ENCODE assay signal across 6 cellular contexts in genomic region chr17:17639656-17640270, GRCh38. TPM values are rescaled to one million over a fixed set of nuclear protein-coding genes. Genes with fewer than 3 reads are reported as not detected.
A peak's percentile ranks its signal among the peaks of the same experiment; 100 is the strongest.
DNase-seq lines count a peak whose midpoint lies in the region; ATAC-seq and TF ChIP-seq lines count a peak whose summit lies in the region.
"Not testable (repeated sequence)": the region's sequence is repeated elsewhere in the genome, so short reads cannot be mapped to it uniquely, and the experiment has no call there.

No MANE protein-coding gene starts in this region.

- TF ChIP-seq CTCF in lower lobe of right lung (IDR thresholded peaks at IDR 0.05), result not testable (repeated sequence)

- not testable (repeated sequence) for ATAC-seq in Right ventricle myocardium superior (ENCODE audit: poor library complexity)
- ATAC-seq in lower lobe of right lung, result peak in 1 of 2 donors; percentile 9

- intact Hi-C loops in Right ventricle myocardium superior (cut with DNase I) (loop anchor here (10.0 kb wide), 1 partner anchor 145 kb away; the partner anchor contains the start of gene RASD1), lower lobe of right lung (cut with DNase I) (loop anchor here (5.0 kb wide), 1 partner anchor 282 kb away; no protein-coding TSS in a partner anchor)

- H3K4me1 ChIP-seq in lower lobe of right lung, result not testable (repeated sequence)

- DNase-seq in CD1c-positive myeloid dendritic cell (ENCODE audit: extremely low spot score) (peak; percentile 25), MV-4-11 (lab: John Stamatoyannopoulos, UW) (peak; percentile 52), NOMO-1 treated with DMSO at 0.1 percent for 48 hours (lab: John Stamatoyannopoulos, UW; ENCODE audit: unreplicated experiment) (peak; percentile 19), cerebellum (ENCODE audit: low spot score) (peak; percentile 15), Right ventricle myocardium superior (peak; percentile 58), lower lobe of right lung (peak; percentile 65)

- H3K4me3 ChIP-seq in lower lobe of right lung, result not testable (repeated sequence)

- not testable (repeated sequence) for H3K27ac ChIP-seq in lower lobe of right lung

- H3K36me3 ChIP-seq in lower lobe of right lung, result not testable (repeated sequence)

- H3K27me3 ChIP-seq in lower lobe of right lung (ENCODE audit: low read depth), result not testable (repeated sequence)

- not testable (repeated sequence) for H3K9me3 ChIP-seq in lower lobe of right lung

RNA-seq across cellular contexts. Expression of gene RAI1, which starts 41.5 kb away (rescaled TPM):
- total RNA-seq in cerebellum (23.0 TPM), Right ventricle myocardium superior (28.3 TPM), lower lobe of right lung (31.1 TPM)

RNA-seq across cellular contexts. Expression of gene PEMT, which starts 48.3 kb away (rescaled TPM):
- total RNA-seq in cerebellum (17.9 TPM), Right ventricle myocardium superior (16.2 TPM), lower lobe of right lung (20.1 TPM)

Comparison
In these comparisons a context has a peak if more than half of its experiments do, and no peak if none do; other contexts are left out.
1. DNase-seq: peak in every context shown above with its lines; median percentile 65 in lower lobe of right lung; 58 in Right ventricle myocardium superior; 52 in MV-4-11; 25 in CD1c-positive myeloid dendritic cell; 19 in NOMO-1 treated with DMSO at 0.1 percent for 48 hours; 15 in cerebellum.